In genomic region chr1:43382027-43382771, GRCh38 we compare ENCODE assay signal across 10 cellular contexts. TPM values are rescaled to one million over a fixed set of nuclear protein-coding genes. Genes with fewer than 3 reads are reported as not detected.
DNase-seq lines count a peak whose midpoint lies in the region.
"Had no signal": no experiment of that assay in that cellular context is flagged by ENCODE, and none has a peak within 500 bp of the region (broad histone marks: within the 10 kb centered on the region; RNA-seq: fewer than 3 reads in every experiment).

No MANE protein-coding gene starts in this region.

- peak; percentile 58 for DNase-seq in NCI-H2107 treated with DMSO at 0.1 percent for 48 hours (lab: John Stamatoyannopoulos, UW; ENCODE audit: unreplicated experiment)
- DNase-seq in ecto neural progenitor cell (ENCODE audit: low spot score), result peak; percentile 45
- DNase-seq in occipital lobe (lab: John Stamatoyannopoulos, UW), result peak; percentile 48
- no peak for DNase-seq in stimulated activated CD4-positive, alpha-beta T cell treated with anti-CD3 and anti-CD28 coated beads, Interleukin-15, amount 100 ng/mL, for 24 hours
- no peak for DNase-seq in NCI-H446 treated with DMSO at 0.1 percent for 48 hours (lab: John Stamatoyannopoulos, UW)
- DNase-seq in NCI-H510A treated with DMSO at 0.1 percent for 48 hours (lab: John Stamatoyannopoulos, UW), result no peak
- DNase-seq: central memory CD4-positive, alpha-beta T cell; HCEC 1CT; NCI-H2171 had no signal

RNA-seq across cellular contexts. Expression of gene MED8, which starts 7.4 kb away (rescaled TPM):
- 20.7 TPM for total RNA-seq in occipital lobe

RNA-seq across cellular contexts. Expression of gene SZT2, which starts 7.5 kb away (rescaled TPM):
- 17.3 TPM for total RNA-seq in occipital lobe

RNA-seq across cellular contexts. Expression of gene ELOVL1, which starts 14.4 kb away (rescaled TPM):
- total RNA-seq in occipital lobe, result 7.0 TPM

RNA-seq across cellular contexts. Expression of gene CDC20, which starts 23.4 kb away (rescaled TPM):
- 4.2 TPM for total RNA-seq in occipital lobe

RNA-seq across cellular contexts. Expression of gene MPL, which starts 44.6 kb away (rescaled TPM):
- not detected for total RNA-seq in occipital lobe
- total RNA-seq: prostate gland had no signal

Comparison
In these comparisons a context has a peak if more than half of its experiments do, and no peak if none do; other contexts are left out.
1. DNase-seq: peak in NCI-H2107 treated with DMSO at 0.1 percent for 48 hours (single experiment), ecto neural progenitor cell (single experiment) and occipital lobe (single experiment); none in stimulated activated CD4-positive, alpha-beta T cell treated with anti-CD3 and anti-CD28 coated beads, Interleukin-15, amount 100 ng/mL, for 24 hours (single experiment), NCI-H446 treated with DMSO at 0.1 percent for 48 hours (single experiment) and NCI-H510A treated with DMSO at 0.1 percent for 48 hours (single experiment).